11 cellular contexts compared by ENCODE assay signal in the genomic region with DNA sequence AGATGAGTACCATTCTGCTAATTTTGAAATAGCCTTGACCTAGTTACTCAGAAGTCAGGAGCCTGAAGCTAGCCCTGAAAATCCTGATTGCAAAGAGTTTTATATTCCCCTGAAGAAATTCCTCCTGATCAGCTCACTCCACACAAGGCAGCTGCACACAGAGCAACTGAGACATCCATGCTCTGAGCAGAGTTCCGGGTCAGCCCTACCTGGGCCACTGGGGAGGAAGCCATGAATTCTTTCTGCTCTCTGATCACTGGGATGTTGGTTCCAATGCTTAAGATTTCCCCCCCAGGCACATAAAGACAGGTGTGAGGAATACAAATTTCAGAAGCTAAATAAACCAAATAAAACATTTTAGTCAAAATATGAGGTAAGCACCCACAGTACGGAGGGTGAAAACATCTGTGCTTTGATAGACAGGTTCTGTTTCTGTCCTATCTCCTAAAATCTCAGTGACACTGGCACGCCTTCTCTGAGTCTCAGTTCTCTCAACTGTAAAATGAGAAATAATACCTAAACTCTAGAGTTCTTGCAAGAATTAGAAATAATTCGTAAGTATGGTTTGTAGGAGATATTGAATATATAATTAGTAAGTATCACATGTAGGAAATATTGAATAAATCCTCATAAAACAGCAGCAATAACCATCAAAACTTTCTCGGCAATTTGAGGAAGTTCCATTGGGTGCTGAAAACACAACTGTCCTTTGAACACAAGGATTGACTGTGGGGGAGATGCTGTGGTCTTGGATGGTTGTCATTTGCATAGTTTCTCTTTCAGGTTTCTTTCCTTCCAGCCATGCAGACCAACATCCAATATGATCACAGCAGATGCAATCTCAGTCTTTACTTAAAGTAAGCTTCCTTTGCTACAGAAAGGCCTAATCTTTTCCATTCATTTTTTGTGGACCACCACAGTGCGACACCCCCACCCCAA.
DNase-seq lines count a peak whose midpoint lies in the region; ATAC-seq and TF ChIP-seq lines count a peak whose summit lies in the region.
"Had no signal": no experiment of that assay in that cellular context is flagged by ENCODE, and none has a peak within 500 bp of the region (broad histone marks: within the 10 kb centered on the region; RNA-seq: fewer than 3 reads in every experiment).

No MANE protein-coding gene starts in this region.

- H4K20me1 ChIP-seq in OCI-LY3 (ENCODE audit: insufficient read depth, low read length), result no peaks in the 10 kb centered on the region

- intact Hi-C loops in ovary (cut with DNase I), result no loop called here

- DNase-seq in GM12864 (ENCODE audit: low read depth) (peak; percentile 73), middle frontal gyrus (ENCODE audit: extremely low spot score, low spot score) (no peak), ovary (no peak), NCI-H345 (lab: John Stamatoyannopoulos, UW) (no peak)
- no peak for DNase-seq in stimulated activated naive CD4-positive, alpha-beta T cell (lab: John Stamatoyannopoulos, UW)
- DNase-seq: NCI-H1092, nucleus accumbens, SW 1271 had no signal

- no peak for TF ChIP-seq POLR2A in ovary (IDR thresholded peaks at IDR 0.05)

- TF ChIP-seq EP300 in ovary (IDR thresholded peaks at IDR 0.05), result no peak

- H3K4me1 ChIP-seq in OCI-LY3 (ENCODE audit: low read length) (peaks cover 16% of the 10 kb centered on the region), ovary (ENCODE audit: insufficient read depth) (peaks cover 1% of the 10 kb centered on the region)

- H3K27me3 ChIP-seq in OCI-LY3 (ENCODE audit: low read depth, low read length) (peaks cover 8% of the 10 kb centered on the region; the same call in 1 of the 2 replicates), ovary (no peaks in the 10 kb centered on the region)

- H3K36me3 ChIP-seq in OCI-LY3 (replicated peaks; ENCODE audit: low read depth, low read length) (no peaks in the 10 kb centered on the region), ovary (no peaks in the 10 kb centered on the region)

- H3K9ac ChIP-seq in OCI-LY3 (ENCODE audit: low read length), result no peak overlapping the region

- peaks cover 7% of the 10 kb centered on the region; the same call in 1 of the 2 replicates for H3K9me3 ChIP-seq in OCI-LY3 (ENCODE audit: insufficient read depth, low read length)
- no peaks in the 10 kb centered on the region for H3K9me3 ChIP-seq in ovary

- no peaks in the 10 kb centered on the region for H3K79me2 ChIP-seq in OCI-LY3 (ENCODE audit: low read length)

- no peak overlapping the region for H2AFZ ChIP-seq in OCI-LY3 (ENCODE audit: low read depth, low read length)

- H3K4me3 ChIP-seq in GM12864 (ENCODE audit: low read depth, low read length), result peak overlapping the region; percentile 21; the same call in 1 of the 2 replicates
- peak overlapping the region; percentile 29 for H3K4me3 ChIP-seq in OCI-LY3 (ENCODE audit: low read length)
- H3K4me3 ChIP-seq in ovary, result no peak overlapping the region

- H3K4me2 ChIP-seq in OCI-LY3 (ENCODE audit: low read length), result peak overlapping the region; percentile 61

- 78 to 80% (median 79%) methylated on average over 6 of the region's 6 CpGs for WGBS in ovary, 3 donors

- ATAC-seq in GM19468 (IDR thresholded peaks at IDR 0.05; ENCODE audit: extremely low read depth, unreplicated experiment), result peak; percentile 92
- peak; percentile 86 for ATAC-seq in HG03060 (IDR thresholded peaks at IDR 0.05; ENCODE audit: low read depth, unreplicated experiment)

- TF ChIP-seq CTCF in GM12864 (IDR thresholded peaks at IDR 0.05; ENCODE audit: low read depth, low read length, missing control alignments), result no peak
- no peak for TF ChIP-seq CTCF in OCI-LY3 (IDR thresholded peaks at IDR 0.05; ENCODE audit: low read depth, low read length)
- TF ChIP-seq CTCF in ovary (IDR thresholded peaks at IDR 0.05), result no peak

- peak overlapping the region; percentile 9; the same call in 1 of the 2 replicates for H3K27ac ChIP-seq in OCI-LY3 (ENCODE audit: low read length)
- no peak overlapping the region for H3K27ac ChIP-seq in ovary
